In genomic region chr1:90474158-90474557, GRCh38 we compare ENCODE assay signal across 32 cellular contexts.
"Had no signal": no experiment of that assay in that cellular context is flagged by ENCODE, and none has a peak within 500 bp of the region (broad histone marks: within the 10 kb centered on the region; RNA-seq: fewer than 3 reads in every experiment).

No MANE protein-coding gene starts in this region.

- H3K36me3 Mint-ChIP-seq: activated CD4-positive, alpha-beta memory T cell treated with anti-CD3 and anti-CD28 coated beads for 36 hours; activated naive CD4-positive, alpha-beta T cell treated with anti-CD3 and anti-CD28 coated beads, Interleukin-2, amount 50 U/mL, for 72 hours; activated naive CD8-positive, alpha-beta T cell treated with anti-CD3 and anti-CD28 coated beads for 36 hours had no signal

- H3K27me3 Mint-ChIP-seq: activated B cell treated with CpG ODN at 0.5 μM for 24 hours; activated CD4-positive, alpha-beta memory T cell treated with anti-CD3 and anti-CD28 coated beads for 36 hours; activated CD8-positive, alpha-beta T cell treated with anti-CD3 and anti-CD28 coated beads for 36 hours; activated naive CD8-positive, alpha-beta T cell treated with anti-CD3 and anti-CD28 coated beads for 36 hours had no signal

- H3K27ac ChIP-seq: adrenal gland, body of pancreas, brain microvascular endothelial cell, breast epithelium, VCaP had no signal

- H3K27me3 ChIP-seq: adrenal gland, body of pancreas, brain microvascular endothelial cell, breast epithelium had no signal

- H3K4me1 Mint-ChIP-seq: activated B cell treated with CpG ODN at 0.5 μM for 24 hours; activated CD4-positive, alpha-beta T cell treated with anti-CD3 and anti-CD28 coated beads, Interleukin-2, amount 10 ng/mL, durations not matched to agents 24 days and 14 days; activated naive CD8-positive, alpha-beta T cell treated with anti-CD3 and anti-CD28 coated beads for 36 hours; activated T-helper 17 cell treated with anti-CD3 and anti-CD28 coated beads, Interleukin-2, amount 50 U/mL, for 72 hours; T-helper 17 cell had no signal

- H3K36me3 ChIP-seq: adrenal gland, brain microvascular endothelial cell, breast epithelium had no signal

- H3K9me3 ChIP-seq: adrenal gland, body of pancreas, breast epithelium had no signal

- H3K4me3 ChIP-seq: adrenal gland, body of pancreas, breast epithelium had no signal

- H3K4me1 ChIP-seq: adrenal gland, body of pancreas, breast epithelium had no signal

- H3K4me3 Mint-ChIP-seq: activated B cell treated with CpG ODN at 0.5 μM for 24 hours; activated CD4-positive, alpha-beta memory T cell treated with anti-CD3 and anti-CD28 coated beads for 36 hours; activated CD4-positive, alpha-beta T cell treated with anti-CD3 and anti-CD28 coated beads, Interleukin-2, amount 10 ng/mL, durations not matched to agents 24 days and 14 days; activated CD8-positive, alpha-beta T cell treated with anti-CD3 and anti-CD28 coated beads for 36 hours; activated naive CD4-positive, alpha-beta T cell treated with anti-CD3 and anti-CD28 coated beads for 36 hours; activated naive CD8-positive, alpha-beta T cell treated with anti-CD3 and anti-CD28 coated beads for 36 hours; activated T-cell treated with anti-CD3 and anti-CD28 coated beads, Interleukin-2, amount 50 U/mL, for 4 hours; activated T-cell treated with anti-CD3 and anti-CD28 coated beads, Interleukin-2, amount 50 U/mL, for 72 hours; activated T-helper 1 cell treated with anti-CD3 and anti-CD28 coated beads, Interleukin-12 subunit alpha, Interleukin-12 subunit beta, Interleukin-2, Interleukin-4 antibody, amounts not matched to agents 30 ng/mL and 10 ng/mL and 1 ng/mL, durations not matched to agents 14 hours and 24 hours and 36 hours; activated T-helper 17 cell treated with anti-CD3 and anti-CD28 coated beads, Interleukin-2, amount 50 U/mL, for 72 hours; T-helper 17 cell had no signal

- H3K9me3 Mint-ChIP-seq: activated B cell treated with CpG ODN at 0.5 μM for 24 hours; activated CD4-positive, alpha-beta memory T cell treated with anti-CD3 and anti-CD28 coated beads for 36 hours; activated CD4-positive, alpha-beta T cell treated with anti-CD3 and anti-CD28 coated beads, Interleukin-2, amount 10 ng/mL, durations not matched to agents 24 days and 14 days; activated CD8-positive, alpha-beta T cell treated with anti-CD3 and anti-CD28 coated beads for 36 hours; activated naive CD4-positive, alpha-beta T cell treated with anti-CD3 and anti-CD28 coated beads for 36 hours; activated naive CD4-positive, alpha-beta T cell treated with anti-CD3 and anti-CD28 coated beads, Interleukin-2, amount 50 U/mL, for 72 hours; activated naive CD8-positive, alpha-beta T cell treated with anti-CD3 and anti-CD28 coated beads for 36 hours; activated T-cell treated with anti-CD3 and anti-CD28 coated beads, Interleukin-2, amount 50 U/mL, for 4 hours; activated T-cell treated with anti-CD3 and anti-CD28 coated beads, Interleukin-2, amount 50 U/mL, for 72 hours; activated T-helper 1 cell treated with anti-CD3 and anti-CD28 coated beads, Interleukin-12 subunit alpha, Interleukin-12 subunit beta, Interleukin-2, Interleukin-4 antibody, amounts not matched to agents 30 ng/mL and 10 ng/mL and 1 ng/mL, durations not matched to agents 14 hours and 24 hours and 36 hours; activated T-helper 17 cell treated with anti-CD3 and anti-CD28 coated beads, Interleukin-2, amount 50 U/mL, for 72 hours had no signal

- DNase-seq: activated B cell treated with CpG ODN at 0.5 μM for 24 hours; activated CD4-positive, alpha-beta memory T cell treated with anti-CD3 and anti-CD28 coated beads for 36 hours; activated CD4-positive, alpha-beta T cell treated with anti-CD3 and anti-CD28 coated beads for 4 hours; activated CD4-positive, alpha-beta T cell treated with anti-CD3 and anti-CD28 coated beads, Interleukin-2, amount 10 ng/mL, durations not matched to agents 24 days and 14 days; activated CD4-positive, alpha-beta T cell treated with anti-CD3 and anti-CD28 coated beads, Interleukin-2, amount 50 U/mL, for 1 hour; activated CD4-positive, alpha-beta T cell treated with anti-CD3 and anti-CD28 coated beads, Interleukin-2, amount 50 U/mL, for 4 hours; activated CD4-positive, CD25-positive, alpha-beta regulatory T cell treated with anti-CD3 and anti-CD28 coated beads, Interleukin-2, amount 50 U/mL, for 72 hours; activated CD8-positive, alpha-beta memory T cell treated with anti-CD3 and anti-CD28 coated beads, Interleukin-2, amount 50 U/mL, for 4 hours; activated CD8-positive, alpha-beta T cell treated with anti-CD3 and anti-CD28 coated beads for 36 hours; activated effector memory CD4-positive, alpha-beta T cell treated with anti-CD3 and anti-CD28 coated beads, Interleukin-2, amount 50 U/mL, for 16 hours; activated gamma-delta T cell treated with Interleukin-2 at 50 U/mL for 16 hours; activated naive CD4-positive, alpha-beta T cell; activated naive CD4-positive, alpha-beta T cell treated with anti-CD3 and anti-CD28 coated beads for 36 hours; activated naive CD4-positive, alpha-beta T cell treated with anti-CD3 and anti-CD28 coated beads, Interleukin-2, amount 50 U/mL, for 16 hours; activated naive CD8-positive, alpha-beta T cell treated with anti-CD3 and anti-CD28 coated beads for 36 hours; activated T-cell treated with anti-CD3 and anti-CD28 coated beads for 4 hours; activated T-cell treated with anti-CD3 and anti-CD28 coated beads, Interleukin-2, amount 50 U/mL, for 1 hour; activated T-cell treated with anti-CD3 and anti-CD28 coated beads, Interleukin-2, amount 50 U/mL, for 4 hours; activated T-cell treated with anti-CD3 and anti-CD28 coated beads, Interleukin-2, amount 50 U/mL, for 72 hours; adrenal gland; amniotic stem cell; aorta; body of pancreas; brain microvascular endothelial cell; central memory CD4-positive, alpha-beta T cell; T-helper 17 cell; T-helper 9 cell had no signal

- H3K27ac Mint-ChIP-seq: activated B cell treated with CpG ODN at 0.5 μM for 24 hours; activated CD4-positive, alpha-beta memory T cell treated with anti-CD3 and anti-CD28 coated beads for 36 hours; activated CD4-positive, alpha-beta T cell treated with anti-CD3 and anti-CD28 coated beads, Interleukin-2, amount 10 ng/mL, durations not matched to agents 24 days and 14 days; activated CD8-positive, alpha-beta T cell treated with anti-CD3 and anti-CD28 coated beads for 36 hours; activated naive CD4-positive, alpha-beta T cell treated with anti-CD3 and anti-CD28 coated beads for 36 hours; activated naive CD4-positive, alpha-beta T cell treated with anti-CD3 and anti-CD28 coated beads, Interleukin-2, amount 50 U/mL, for 72 hours; activated naive CD8-positive, alpha-beta T cell treated with anti-CD3 and anti-CD28 coated beads for 36 hours; activated T-cell treated with anti-CD3 and anti-CD28 coated beads, Interleukin-2, amount 50 U/mL, for 72 hours; activated T-helper 1 cell treated with anti-CD3 and anti-CD28 coated beads, Interleukin-12 subunit alpha, Interleukin-12 subunit beta, Interleukin-2, Interleukin-4 antibody, amounts not matched to agents 30 ng/mL and 10 ng/mL and 1 ng/mL, durations not matched to agents 14 hours and 24 hours and 36 hours; activated T-helper 17 cell treated with anti-CD3 and anti-CD28 coated beads, Interleukin-2, amount 50 U/mL, for 72 hours; T-helper 17 cell had no signal

- ATAC-seq: activated CD8-positive, alpha-beta T cell treated with anti-CD3 and anti-CD28 coated beads for 36 hours; activated naive CD4-positive, alpha-beta T cell treated with anti-CD3 and anti-CD28 coated beads, Interleukin-2, amount 50 U/mL, for 72 hours; activated T-cell treated with anti-CD3 and anti-CD28 coated beads, Interleukin-2, amount 50 U/mL, for 4 hours; activated T-cell treated with anti-CD3 and anti-CD28 coated beads, Interleukin-2, amount 50 U/mL, for 72 hours; activated T-helper 17 cell treated with anti-CD3 and anti-CD28 coated beads, Interleukin-2, amount 50 U/mL, for 72 hours; body of pancreas; T-helper 17 cell had no signal
